ENCODE assay signal across 20 cellular contexts in genomic region chr13:111360452-111360851, GRCh38. TPM values are rescaled to one million over a fixed set of nuclear protein-coding genes. Genes with fewer than 3 reads are reported as not detected.
DNase-seq lines count a peak whose midpoint lies in the region; ATAC-seq and TF ChIP-seq lines count a peak whose summit lies in the region.
"Had no signal": no experiment of that assay in that cellular context is flagged by ENCODE, and none has a peak within 500 bp of the region (broad histone marks: within the 10 kb centered on the region; RNA-seq: fewer than 3 reads in every experiment).

No MANE protein-coding gene starts in this region.

- no peaks in the 10 kb centered on the region for H3K36me3 Mint-ChIP-seq in activated CD4-positive, alpha-beta T cell treated with anti-CD3 and anti-CD28 coated beads, Interleukin-2, amount 10 ng/mL, durations not matched to agents 24 days and 14 days (ENCODE audit: low read depth)
- H3K36me3 Mint-ChIP-seq in activated naive CD4-positive, alpha-beta T cell treated with anti-CD3 and anti-CD28 coated beads, Interleukin-2, amount 50 U/mL, for 72 hours, result no peaks in the 10 kb centered on the region
- H3K36me3 Mint-ChIP-seq: CD8-positive, alpha-beta T cell had no signal

- H3K27me3 ChIP-seq in esophagus muscularis mucosa, result peaks cover 0 to 47% (median 0%) of the 10 kb centered on the region in 4 donors
- H3K27me3 ChIP-seq in neuronal stem cell (ENCODE audit: control insufficient read depth in 3 of 3, insufficient read depth in 3 of 3, low read depth in 1 of 3, low read length in 3 of 3), result peaks cover 0 to 9% (median 0%) of the 10 kb centered on the region in 3 experiments
- H3K27me3 ChIP-seq: BLaER1 treated with 17β-estradiol and CSF1 and Interleukin-3, amounts not matched to agents 10 nM and 100 nM had no signal

- H3K4me1 Mint-ChIP-seq in activated CD4-positive, alpha-beta T cell treated with anti-CD3 and anti-CD28 coated beads, Interleukin-2, amount 10 ng/mL, durations not matched to agents 24 days and 14 days, result no peaks in the 10 kb centered on the region
- H3K4me1 Mint-ChIP-seq: B cell had no signal

- no peak overlapping the region for H3K4me3 Mint-ChIP-seq in activated CD4-positive, alpha-beta T cell treated with anti-CD3 and anti-CD28 coated beads, Interleukin-2, amount 10 ng/mL, durations not matched to agents 24 days and 14 days
- H3K4me3 Mint-ChIP-seq: B cell; CD4-positive, alpha-beta T cell; CD8-positive, alpha-beta T cell had no signal

- H3K36me3 ChIP-seq in esophagus muscularis mucosa (no peaks in the 10 kb centered on the region), neuronal stem cell (replicated peaks in 1 of 2; ENCODE audit: control insufficient read depth in 2 of 2, insufficient read depth in 2 of 2, low read length in 2 of 2) (peaks cover 0 to 2% of the 10 kb centered on the region in 2 donors)
- H3K36me3 ChIP-seq: BLaER1 treated with 17β-estradiol and CSF1 and Interleukin-3, amounts not matched to agents 10 nM and 100 nM had no signal

- H2AFZ ChIP-seq in neuronal stem cell (ENCODE audit: low read length), result peak overlapping the region; percentile 3

- H3K9ac ChIP-seq in neuronal stem cell (ENCODE audit: low read depth, low read length, poor library complexity), result no peak overlapping the region
- H3K9ac ChIP-seq: BLaER1 treated with 17β-estradiol and CSF1 and Interleukin-3, amounts not matched to agents 10 nM and 100 nM had no signal

- H3K79me1 ChIP-seq in neuronal stem cell (ENCODE audit: low read depth, low read length), result no peaks in the 10 kb centered on the region

- no peak overlapping the region for H2BK12ac ChIP-seq in neuronal stem cell (ENCODE audit: low read length)

- TF ChIP-seq CTCF in esophagus muscularis mucosa (IDR thresholded peaks at IDR 0.05), result no peak

- no peak overlapping the region for H3K23ac ChIP-seq in neuronal stem cell (ENCODE audit: low read depth, low read length, poor library complexity)

- H2BK5ac ChIP-seq in neuronal stem cell (ENCODE audit: low read length), result no peak overlapping the region

- no peak overlapping the region for H3K27ac ChIP-seq in esophagus muscularis mucosa (replicated peaks in 1 of 4)
- H3K27ac ChIP-seq in neuronal stem cell (replicated peaks; ENCODE audit: low read length), result no peak overlapping the region
- H3K27ac ChIP-seq: 22Rv1; A549; BLaER1 treated with 17β-estradiol and CSF1 and Interleukin-3, amounts not matched to agents 10 nM and 100 nM; C4-2B had no signal

- no peak overlapping the region for H2BK120ac ChIP-seq in neuronal stem cell (ENCODE audit: low read depth, low read length)

- no peak for ATAC-seq in activated naive CD4-positive, alpha-beta T cell treated with anti-CD3 and anti-CD28 coated beads, Interleukin-2, amount 50 U/mL, for 72 hours
- ATAC-seq: A549; CD8-positive, alpha-beta T cell had no signal

- TF ChIP-seq POLR2A in esophagus muscularis mucosa (IDR thresholded peaks at IDR 0.05; ENCODE audit: low read depth), result no peak

- no peaks in the 10 kb centered on the region for H3K9me3 ChIP-seq in esophagus muscularis mucosa
- H3K9me3 ChIP-seq in neuronal stem cell (replicated peaks in 1 of 2; ENCODE audit: control insufficient read depth in 2 of 2, insufficient read depth in 1 of 2, low read depth in 1 of 2, low read length in 2 of 2), result peaks cover 0 to 2% of the 10 kb centered on the region in 2 donors
- H3K9me3 ChIP-seq: A549; BLaER1 treated with 17β-estradiol and CSF1 and Interleukin-3, amounts not matched to agents 10 nM and 100 nM; Caco-2 had no signal

- no peaks in the 10 kb centered on the region for H3K9me3 Mint-ChIP-seq in activated CD4-positive, alpha-beta T cell treated with anti-CD3 and anti-CD28 coated beads, Interleukin-2, amount 10 ng/mL, durations not matched to agents 24 days and 14 days
- H3K9me3 Mint-ChIP-seq in activated naive CD4-positive, alpha-beta T cell treated with anti-CD3 and anti-CD28 coated beads, Interleukin-2, amount 50 U/mL, for 72 hours, result no peaks in the 10 kb centered on the region
- H3K9me3 Mint-ChIP-seq: CD4-positive, alpha-beta T cell; CD8-positive, alpha-beta T cell had no signal

- no peak overlapping the region for H3K4me3 ChIP-seq in esophagus muscularis mucosa
- no peak overlapping the region for H3K4me3 ChIP-seq in neuronal stem cell (ENCODE audit: low read length in 2 of 2)
- H3K4me3 ChIP-seq: A549; BLaER1 treated with 17β-estradiol and CSF1 and Interleukin-3, amounts not matched to agents 10 nM and 100 nM had no signal

- H4K8ac ChIP-seq in neuronal stem cell (ENCODE audit: low read depth, low read length), result no peak overlapping the region

- intact Hi-C loops in activated CD4-positive, alpha-beta T cell treated with anti-CD3 and anti-CD28 coated beads, Interleukin-2, amount 10 ng/mL, durations not matched to agents 24 days and 14 days (cut with micrococcal nuclease), result no loop called here
- intact Hi-C loops in esophagus muscularis mucosa (cut with DNase I), result no loop called here

- no peak overlapping the region for H3K14ac ChIP-seq in neuronal stem cell (ENCODE audit: low read length)

- DNase-seq in activated CD4-positive, alpha-beta T cell treated with anti-CD3 and anti-CD28 coated beads, Interleukin-2, amount 10 ng/mL, durations not matched to agents 24 days and 14 days, result peak; percentile 24
- DNase-seq in activated CD4-positive, alpha-beta T cell treated with anti-CD3 and anti-CD28 coated beads for 1 hour, result no peak
- DNase-seq in GM03348 (ENCODE audit: low spot score) (peak; percentile 0), esophagus muscularis mucosa (ENCODE audit: extremely low spot score) (peak; percentile 53), neuronal stem cell (ENCODE audit: low spot score) (no peak), SW480 (ENCODE audit: low spot score) (no peak), GDM1 (lab: John Stamatoyannopoulos, UW) (no peak)
- DNase-seq in activated naive CD4-positive, alpha-beta T cell treated with anti-CD3 and anti-CD28 coated beads, Interleukin-2, amount 50 U/mL, for 72 hours (ENCODE audit: low spot score in 2 of 2), result no peak
- DNase-seq: AML-193; Caco-2; Calu3; CD4-positive, alpha-beta T cell; CD8-positive, alpha-beta T cell; DMS79 treated with DMSO at 0.1 percent for 48 hours had no signal

- no peak overlapping the region for H2BK15ac ChIP-seq in neuronal stem cell (ENCODE audit: low read length)

- no peak overlapping the region for H3K4me2 ChIP-seq in neuronal stem cell (ENCODE audit: insufficient read depth, low read length, poor library complexity, severe bottlenecking)
- H3K4me2 ChIP-seq: A549; BLaER1 treated with 17β-estradiol and CSF1 and Interleukin-3, amounts not matched to agents 10 nM and 100 nM had no signal

- no peak for TF ChIP-seq EP300 in esophagus muscularis mucosa (IDR thresholded peaks at IDR 0.05)

- no peak overlapping the region for H2AK5ac ChIP-seq in neuronal stem cell (ENCODE audit: low read depth, low read length)

- H4K91ac ChIP-seq in neuronal stem cell (ENCODE audit: low read depth, low read length, poor library complexity), result no peak overlapping the region

- H3K4ac ChIP-seq in neuronal stem cell (ENCODE audit: low read length), result no peak overlapping the region

- H3K4me1 ChIP-seq in esophagus muscularis mucosa (no peaks in the 10 kb centered on the region), neuronal stem cell (ENCODE audit: control insufficient read depth in 2 of 2, insufficient read depth in 1 of 2, low read depth in 1 of 2, low read length in 2 of 2) (peaks cover 0 to 3% of the 10 kb centered on the region in 2 donors)
- H3K4me1 ChIP-seq: A549; BLaER1 treated with 17β-estradiol and CSF1 and Interleukin-3, amounts not matched to agents 10 nM and 100 nM; Caco-2 had no signal

- peaks cover 3% of the 10 kb centered on the region for H3K27me3 Mint-ChIP-seq in activated CD4-positive, alpha-beta T cell treated with anti-CD3 and anti-CD28 coated beads, Interleukin-2, amount 10 ng/mL, durations not matched to agents 24 days and 14 days
- H3K27me3 Mint-ChIP-seq: CD4-positive, alpha-beta T cell had no signal

- H3K18ac ChIP-seq in neuronal stem cell (ENCODE audit: low read length), result no peak overlapping the region

- no peak overlapping the region for H3K27ac Mint-ChIP-seq in activated CD4-positive, alpha-beta T cell treated with anti-CD3 and anti-CD28 coated beads, Interleukin-2, amount 10 ng/mL, durations not matched to agents 24 days and 14 days
- H3K27ac Mint-ChIP-seq in activated naive CD4-positive, alpha-beta T cell treated with anti-CD3 and anti-CD28 coated beads, Interleukin-2, amount 50 U/mL, for 72 hours, result no peak overlapping the region
- H3K27ac Mint-ChIP-seq: B cell; CD4-positive, alpha-beta T cell; CD8-positive, alpha-beta T cell had no signal

- WGBS in esophagus muscularis mucosa, result 84% methylated on average over 9 of the region's 9 CpGs
- WGBS in neuronal stem cell (ENCODE audit: extremely low coverage in 2 of 2, insufficient read length in 2 of 2, insufficient replicate concordance in 1 of 2), 2 donors, result no CpG with 5 or more reads among the region's 9 CpGs

RNA-seq across cellular contexts. Expression of gene TEX29, which starts 40.0 kb away (rescaled TPM):
- 0.50 and 0.51 TPM in 2 replicates for total RNA-seq in activated CD4-positive, alpha-beta T cell treated with anti-CD3 and anti-CD28 coated beads, Interleukin-2, amount 10 ng/mL, durations not matched to agents 24 days and 14 days
- under 1 TPM in 2 of 4 donors, not detected in 2; 0.83 to 0.99 TPM for total RNA-seq in esophagus muscularis mucosa
- 0.17 TPM for polyA plus RNA-seq in neuronal stem cell (2013, experiment 1 of 2)
- 0.26 TPM for polyA plus RNA-seq in neuronal stem cell (2013, experiment 2 of 2)
- total RNA-seq in activated naive CD4-positive, alpha-beta T cell treated with anti-CD3 and anti-CD28 coated beads, Interleukin-2, amount 50 U/mL, for 72 hours, result 1 to 10 TPM; 1.5 to 2.0 TPM
- total RNA-seq: A172, Caco-2, Calu3 had no signal

Comparison
In these comparisons a context has a peak if more than half of its experiments do, and no peak if none do; other contexts are left out.
1. DNase-seq: peak in activated CD4-positive, alpha-beta T cell treated with anti-CD3 and anti-CD28 coated beads, Interleukin-2, amount 10 ng/mL, durations not matched to agents 24 days and 14 days (single experiment), GM03348 (single experiment) and esophagus muscularis mucosa (single experiment); none in activated CD4-positive, alpha-beta T cell treated with anti-CD3 and anti-CD28 coated beads for 1 hour (single experiment), neuronal stem cell (single experiment), SW480 (single experiment), activated naive CD4-positive, alpha-beta T cell treated with anti-CD3 and anti-CD28 coated beads, Interleukin-2, amount 50 U/mL, for 72 hours (0 of 2) and GDM1 (single experiment).